ENCODE assay signal across 14 cellular contexts in genomic region chr5:16871746-16872339, GRCh38.
DNase-seq lines count a peak whose midpoint lies in the region; ATAC-seq and TF ChIP-seq lines count a peak whose summit lies in the region.
"Had no signal": no experiment of that assay in that cellular context is flagged by ENCODE, and none has a peak within 500 bp of the region (broad histone marks: within the 10 kb centered on the region; RNA-seq: fewer than 3 reads in every experiment).

No MANE protein-coding gene starts in this region.

- H3K79me2 ChIP-seq in smooth muscle cell (ENCODE audit: low read depth): peaks cover 90% of the 10 kb centered on the region

- no peak overlapping the region for H3K9ac ChIP-seq in smooth muscle cell (ENCODE audit: low read depth)
- H3K9ac ChIP-seq: neural progenitor cell had no signal

- in situ Hi-C loops in GM13977 (cut with MboI; ENCODE audit: low pct_unique_long_range_greater_than_20kb, low sequenced_read_pairs, unreplicated experiment): no loop called here

- H3K4me1 ChIP-seq in RWPE2 (ENCODE audit: insufficient read depth, poor library complexity, severe bottlenecking) (peaks cover 22% of the 10 kb centered on the region), smooth muscle cell (ENCODE audit: low read depth) (peaks cover 13% of the 10 kb centered on the region)
- H3K4me1 ChIP-seq: colonic mucosa had no signal

- peak overlapping the region; percentile 53 for H3K27ac ChIP-seq in RWPE2 (ENCODE audit: poor library complexity, severe bottlenecking)
- peak overlapping the region; percentile 21 for H3K27ac ChIP-seq in smooth muscle cell (ENCODE audit: low read depth)
- H3K27ac ChIP-seq: colonic mucosa, neural progenitor cell had no signal

- H3F3A ChIP-seq in smooth muscle cell (ENCODE audit: low read depth): peaks cover 4% of the 10 kb centered on the region

- DNase-seq in EH (ENCODE audit: low read depth): peak; percentile 90
- no peak for DNase-seq in RWPE2 (ENCODE audit: low spot score)
- DNase-seq in fibroblast of pulmonary artery (ENCODE audit: low read depth): peak; percentile 56
- DNase-seq in smooth muscle cell (lab: John Stamatoyannopoulos, UW; ENCODE audit: unreplicated experiment): no peak
- no peak for DNase-seq in foreskin melanocyte
- no peak for DNase-seq in GM13977 (ENCODE audit: low spot score)
- DNase-seq in NCI-H2227 treated with DMSO at 0.1 percent for 48 hours (lab: John Stamatoyannopoulos, UW): no peak
- no peak for DNase-seq in mesenteric fat pad (ENCODE audit: low spot score)
- DNase-seq: activated CD8-positive, alpha-beta T cell treated with anti-CD3 and anti-CD28 coated beads, Interleukin-2, amount 10 ng/mL, durations not matched to agents 7 days and 5 days; activated gamma-delta T cell treated with Interleukin-2 at 50 U/mL for 16 hours; CD4-positive, alpha-beta memory T cell; colonic mucosa; stimulated activated CD8-positive, alpha-beta memory T cell treated with anti-CD3 and anti-CD28 coated beads, Interleukin-4, amount 100 ng/mL, for 48 hours had no signal

- 60% methylated on average over 4 of the region's 4 CpGs for WGBS in smooth muscle cell (ENCODE audit: low lambda C conversion rate)

- TF ChIP-seq CTCF in RWPE2 (IDR thresholded peaks at IDR 0.05; ENCODE audit: poor library complexity, severe bottlenecking): no peak
- TF ChIP-seq CTCF in fibroblast of pulmonary artery (IDR thresholded peaks at IDR 0.05; ENCODE audit: low read length, missing control alignments): no peak
- no peak for TF ChIP-seq CTCF in smooth muscle cell (IDR thresholded peaks at IDR 0.05; ENCODE audit: borderline replicate concordance, insufficient read depth, poor library complexity, severe bottlenecking)
- no peak for TF ChIP-seq CTCF in GM13977 (IDR thresholded peaks at IDR 0.05; ENCODE audit: extremely low read depth, insufficient read depth, missing control alignments)

- no peaks in the 10 kb centered on the region for H3K27me3 ChIP-seq in RWPE2 (ENCODE audit: insufficient read depth, poor library complexity, severe bottlenecking)
- H3K27me3 ChIP-seq in smooth muscle cell (ENCODE audit: low read depth): no peaks in the 10 kb centered on the region
- H3K27me3 ChIP-seq: colonic mucosa, neural progenitor cell had no signal

- H3K4me3 ChIP-seq in RWPE2 (ENCODE audit: severe bottlenecking) (no peak overlapping the region), fibroblast of pulmonary artery (replicated peaks; ENCODE audit: low read depth, low read length) (no peak overlapping the region), smooth muscle cell (no peak overlapping the region)
- H3K4me3 ChIP-seq: colonic mucosa, neural progenitor cell had no signal

- H4K20me1 ChIP-seq in smooth muscle cell (ENCODE audit: low read depth): peaks cover 98% of the 10 kb centered on the region

- no peaks in the 10 kb centered on the region for H3K9me3 ChIP-seq in RWPE2 (ENCODE audit: severe bottlenecking)
- H3K9me3 ChIP-seq in smooth muscle cell (replicated peaks; ENCODE audit: low read depth): no peaks in the 10 kb centered on the region
- H3K9me3 ChIP-seq: colonic mucosa had no signal

- ATAC-seq in RWPE2 (ENCODE audit: low read depth): peak; percentile 37
- ATAC-seq: activated CD8-positive, alpha-beta T cell treated with anti-CD3 and anti-CD28 coated beads, Interleukin-2, amount 10 ng/mL, durations not matched to agents 7 days and 5 days had no signal

- no peak overlapping the region for H2AFZ ChIP-seq in smooth muscle cell (ENCODE audit: low read depth)
- H2AFZ ChIP-seq: neural progenitor cell had no signal

- H3K36me3 ChIP-seq in RWPE2 (ENCODE audit: low read depth) (peaks cover 35% of the 10 kb centered on the region), smooth muscle cell (ENCODE audit: low read depth) (peaks cover 14% of the 10 kb centered on the region)
- H3K36me3 ChIP-seq: colonic mucosa, neural progenitor cell had no signal

- no peak overlapping the region for H3K4me2 ChIP-seq in smooth muscle cell
- H3K4me2 ChIP-seq: neural progenitor cell had no signal

Comparison
In these comparisons a context has a peak if more than half of its experiments do, and no peak if none do; other contexts are left out.
1. DNase-seq: peak in EH (single experiment) and fibroblast of pulmonary artery (single experiment); none in RWPE2 (single experiment), smooth muscle cell (single experiment), foreskin melanocyte (single experiment), GM13977 (single experiment), NCI-H2227 treated with DMSO at 0.1 percent for 48 hours (single experiment) and mesenteric fat pad (single experiment).